Comparison of ENCODE assay signal across 8 cellular contexts in genomic region chr4:38663021-38663800, GRCh38. TPM values are rescaled to one million over a fixed set of nuclear protein-coding genes. Genes with fewer than 3 reads are reported as not detected.
A peak's percentile ranks its signal among the peaks of the same experiment; 100 is the strongest.
DNase-seq lines count a peak whose midpoint lies in the region; ATAC-seq, FAIRE-seq and TF ChIP-seq lines count a peak whose summit lies in the region.

No MANE protein-coding gene starts in this region.

- peak overlapping the region; percentile 81 for H3K27ac ChIP-seq in fibroblast of lung (ENCODE audit: insufficient read depth, low read length)
- peak overlapping the region; percentile 97 to 99 (median 98) for H3K27ac ChIP-seq in pancreas

- H3K4me3 ChIP-seq in fibroblast of lung (replicated peaks in 1 of 4; ENCODE audit: control extremely low read depth in 1 of 4, insufficient read depth in 1 of 4, low read depth in 3 of 4, low read length in 4 of 4) (peak overlapping the region; percentile 38 to 69 (median 48)), pancreas (peak overlapping the region; percentile 19 to 74 (median 54))

- no peaks in the 10 kb centered on the region for H4K20me1 ChIP-seq in fibroblast of lung (ENCODE audit: control insufficient read depth, extremely low read depth, insufficient read depth, low read length)

- peaks cover 47% of the 10 kb centered on the region for H3K4me1 Mint-ChIP-seq in activated CD4-positive, alpha-beta memory T cell treated with anti-CD3 and anti-CD28 coated beads, Interleukin-2, amount 10 ng/mL, durations not matched to agents 7 days and 5 days

- H3K4me1 ChIP-seq in fibroblast of lung (ENCODE audit: control insufficient read depth, extremely low read depth, insufficient read depth, low read length) (peaks cover 6% of the 10 kb centered on the region), pancreas (peaks cover under 1 to 15% (median 14%) of the 10 kb centered on the region in 3 donors)

- TF ChIP-seq CTCF in fibroblast of lung (conservative IDR thresholded peaks at IDR 0.05 in 1 of 2, IDR thresholded peaks at IDR 0.05 in 1 of 2; ENCODE audit: low read depth in 1 of 2, low read length in 2 of 2) (no peak), pancreas (IDR thresholded peaks at IDR 0.05) (no peak)

- no peaks in the 10 kb centered on the region for H3K9me3 Mint-ChIP-seq in activated CD4-positive, alpha-beta memory T cell treated with anti-CD3 and anti-CD28 coated beads, Interleukin-2, amount 10 ng/mL, durations not matched to agents 7 days and 5 days

- H3K4me2 ChIP-seq in fibroblast of lung (ENCODE audit: extremely low read depth, insufficient read depth, low read length): peak overlapping the region; percentile 93

- POLR2A ChIA-PET in activated CD4-positive, alpha-beta memory T cell treated with anti-CD3 and anti-CD28 coated beads, Interleukin-2, amount 10 ng/mL, durations not matched to agents 7 days and 5 days (lab: Charles Lee): interaction anchor here (0.7 to 2.0 kb wide), 12 partner anchors 9 to 533 kb away, joined by 3 to 21 read pairs (median 4); no protein-coding TSS in a partner anchor

- H3K36me3 ChIP-seq in fibroblast of lung (ENCODE audit: control insufficient read depth, insufficient read depth, low read length) (no peaks in the 10 kb centered on the region), pancreas (no peaks in the 10 kb centered on the region)

- H3K9me3 ChIP-seq in fibroblast of lung (ENCODE audit: control insufficient read depth, insufficient read depth, low read depth, low read length) (no peaks in the 10 kb centered on the region), pancreas (no peaks in the 10 kb centered on the region)

- peaks cover 38% of the 10 kb centered on the region for H3K79me2 ChIP-seq in fibroblast of lung (ENCODE audit: control insufficient read depth, insufficient read depth, low read length)

- peak overlapping the region; percentile 64 for H3K27ac Mint-ChIP-seq in activated CD4-positive, alpha-beta memory T cell treated with anti-CD3 and anti-CD28 coated beads, Interleukin-2, amount 10 ng/mL, durations not matched to agents 7 days and 5 days

- peaks cover 46% of the 10 kb centered on the region for H3K27me3 Mint-ChIP-seq in activated CD4-positive, alpha-beta memory T cell treated with anti-CD3 and anti-CD28 coated beads, Interleukin-2, amount 10 ng/mL, durations not matched to agents 7 days and 5 days

- peak overlapping the region; percentile 33 for H2AFZ ChIP-seq in fibroblast of lung (ENCODE audit: low read length)

- CTCF ChIA-PET in activated CD4-positive, alpha-beta memory T cell treated with anti-CD3 and anti-CD28 coated beads, Interleukin-2, amount 10 ng/mL, durations not matched to agents 7 days and 5 days (lab: Charles Lee): interaction anchor here (0.9 to 1.8 kb wide), 3 partner anchors 9 to 484 kb away, joined by 3 to 5 read pairs (median 3); no protein-coding TSS in a partner anchor

- H3K27me3 ChIP-seq in fibroblast of lung (ENCODE audit: control insufficient read depth, insufficient read depth, low read length) (no peaks in the 10 kb centered on the region), pancreas (no peaks in the 10 kb centered on the region)

- H3K9ac ChIP-seq in fibroblast of lung (ENCODE audit: insufficient read depth, low read length): peak overlapping the region; percentile 69

- peak; percentile 28 for ATAC-seq in GM21360 (IDR thresholded peaks at IDR 0.05; ENCODE audit: unreplicated experiment)
- peak; percentile 26 for ATAC-seq in HG03565 (IDR thresholded peaks at IDR 0.05; ENCODE audit: unreplicated experiment)
- ATAC-seq in pancreas: no peak

- peak overlapping the region; percentile 73 for H3K4me3 Mint-ChIP-seq in activated CD4-positive, alpha-beta memory T cell treated with anti-CD3 and anti-CD28 coated beads, Interleukin-2, amount 10 ng/mL, durations not matched to agents 7 days and 5 days

- H3K36me3 Mint-ChIP-seq in activated CD4-positive, alpha-beta memory T cell treated with anti-CD3 and anti-CD28 coated beads, Interleukin-2, amount 10 ng/mL, durations not matched to agents 7 days and 5 days (ENCODE audit: low read depth): peaks cover 15% of the 10 kb centered on the region

- 1 to 2% methylated on average over 37 to 92 of the region's 92 CpGs for WGBS in pancreas, 2 donors

- FAIRE-seq in pancreas (lab: Jason Lieb, UNC): no peak

- DNase-seq in GM03348 (ENCODE audit: low spot score) (peak; percentile 34), fibroblast of lung (ENCODE audit: low read depth in 2 of 2) (peak; percentile 44 to 87), pancreas (peak in 3 of 6 donors; percentile 58 to 95 (median 93)), inferior parietal cortex (ENCODE audit: extremely low spot score) (no peak), COLO668 (lab: John Stamatoyannopoulos, UW; ENCODE audit: unreplicated experiment) (no peak)
- DNase-seq in activated CD4-positive, alpha-beta memory T cell treated with anti-CD3 and anti-CD28 coated beads, Interleukin-2, amount 10 ng/mL, durations not matched to agents 7 days and 5 days: no peak

- intact Hi-C loops in pancreas (cut with DNase I): loop anchor here in 1 of 3 donors (10.0 kb wide), 1 partner anchor 278 kb away; no protein-coding TSS in a partner anchor

RNA-seq across cellular contexts. Expression of gene KLF3, which starts 0.8 kb away (rescaled TPM):
- total RNA-seq in activated CD4-positive, alpha-beta memory T cell treated with anti-CD3 and anti-CD28 coated beads, Interleukin-2, amount 10 ng/mL, durations not matched to agents 7 days and 5 days: 10 to 100 TPM; 21.9 to 22.1 TPM
- total RNA-seq in fibroblast of lung (12.1 and 12.4 TPM in 2 replicates), pancreas (10 to 100 TPM; 19.8 to 33.4 (median 28.6) TPM)
- polyA plus RNA-seq in fibroblast of lung (16.3 and 18.9 TPM in 2 replicates), pancreas (10 to 100 TPM in 1 of 2 donors, 1 to 10 TPM in 1; 8.7 to 11.2 TPM)
- polyA plus RNA-seq in fibroblast of lung (2012): 11.2 and 14.3 TPM in 2 replicates
- polyA minus RNA-seq in fibroblast of lung (ENCODE audit: low replicate concordance): 11.0 and 13.6 TPM in 2 replicates

Comparison
In these comparisons a context has a peak if more than half of its experiments do, and no peak if none do; other contexts are left out.
1. DNase-seq: peak in GM03348 (single experiment) and fibroblast of lung (2 of 2); none in activated CD4-positive, alpha-beta memory T cell treated with anti-CD3 and anti-CD28 coated beads, Interleukin-2, amount 10 ng/mL, durations not matched to agents 7 days and 5 days (single experiment), inferior parietal cortex (single experiment) and COLO668 (single experiment).
2. ATAC-seq: peak in GM21360 (single experiment) and HG03565 (single experiment); none in pancreas (0 of 4).